ENCODE assay signal across 26 cellular contexts in the genomic region with DNA sequence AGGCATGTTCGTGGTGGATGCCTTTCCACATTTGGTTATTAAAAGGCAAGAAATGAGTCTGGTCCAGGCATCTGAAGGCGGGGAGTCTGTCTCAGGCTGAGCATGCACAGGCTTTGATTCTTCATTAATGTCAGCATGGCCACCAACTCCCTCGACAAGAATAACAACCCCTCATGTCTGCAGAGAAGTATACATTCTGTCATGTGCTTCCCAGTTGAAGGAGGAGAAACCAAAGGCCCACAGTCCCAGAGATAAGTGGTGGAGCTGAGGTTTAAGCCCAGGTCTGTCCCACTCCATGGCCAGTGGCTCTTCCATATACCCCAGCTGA.
"Had no signal": no experiment of that assay in that cellular context is flagged by ENCODE, and none has a peak within 500 bp of the region (broad histone marks: within the 10 kb centered on the region; RNA-seq: fewer than 3 reads in every experiment).

No MANE protein-coding gene starts in this region.

- H3K9me3 Mint-ChIP-seq: immature natural killer cell; natural killer cell treated with Interleukin-12 subunit alpha and Interleukin-12 subunit beta and Interleukin-15 and Interleukin-18, amount 100 ng/mL, for 72 hours had no signal

- H3K4me3 Mint-ChIP-seq: activated naive CD8-positive, alpha-beta T cell; immature natural killer cell; natural killer cell treated with Interleukin-12 subunit alpha and Interleukin-12 subunit beta and Interleukin-15 and Interleukin-18, amount 100 ng/mL, for 72 hours had no signal

- DNase-seq: activated CD4-positive, alpha-beta T cell treated with anti-CD3 and anti-CD28 coated beads for 4 hours; activated CD4-positive, alpha-beta T cell treated with anti-CD3 and anti-CD28 coated beads, Interleukin-2, amount 50 U/mL, for 48 hours; activated CD8-positive, alpha-beta memory T cell treated with anti-CD3 and anti-CD28 coated beads for 24 hours; activated effector memory CD4-positive, alpha-beta T cell treated with Interleukin-2 at 50 U/mL for 16 hours; activated naive CD4-positive, alpha-beta T cell treated with Interleukin-2 at 50 U/mL for 16 hours; anterior cingulate cortex; dermis blood vessel endothelial cell; effector CD4-positive, alpha-beta T cell; gastrocnemius medialis; head of caudate nucleus; hypothalamus; immature natural killer cell; kidney; midbrain; psoas muscle; stimulated activated CD4-positive, alpha-beta T cell treated with anti-CD3 and anti-CD28 coated beads, Interleukin-2, amount 100 ng/mL, for 48 hours; stimulated activated naive CD4-positive, alpha-beta T cell treated with Interleukin-2 at 50 U/mL for 16 hours; T-helper 9 cell had no signal

- H3K27me3 ChIP-seq: gastrocnemius medialis, ovary, right atrium auricular region, upper lobe of left lung, vagina had no signal

- H3K27ac ChIP-seq: epithelial cell of prostate, gastrocnemius medialis, ovary, psoas muscle, right atrium auricular region, upper lobe of left lung, vagina, VCaP had no signal

- H3K36me3 ChIP-seq: gastrocnemius medialis, ovary, right atrium auricular region, upper lobe of left lung, vagina had no signal

- H3K4me3 ChIP-seq: gastrocnemius medialis, ovary, psoas muscle, right atrium auricular region, upper lobe of left lung, vagina had no signal

- H3K36me3 Mint-ChIP-seq: activated naive CD8-positive, alpha-beta T cell; immature natural killer cell; natural killer cell treated with Interleukin-12 subunit alpha and Interleukin-12 subunit beta and Interleukin-15 and Interleukin-18, amount 100 ng/mL, for 72 hours had no signal

- ATAC-seq: natural killer cell treated with Interleukin-12 subunit alpha and Interleukin-12 subunit beta and Interleukin-15 and Interleukin-18, amount 100 ng/mL, for 72 hours; psoas muscle had no signal

- H3K9me3 ChIP-seq: gastrocnemius medialis, ovary, psoas muscle, right atrium auricular region, upper lobe of left lung, vagina had no signal

- H3K27ac Mint-ChIP-seq: activated naive CD8-positive, alpha-beta T cell; immature natural killer cell; natural killer cell treated with Interleukin-12 subunit alpha and Interleukin-12 subunit beta and Interleukin-15 and Interleukin-18, amount 100 ng/mL, for 72 hours had no signal
